15 cellular contexts compared by ENCODE assay signal in the genomic region with DNA sequence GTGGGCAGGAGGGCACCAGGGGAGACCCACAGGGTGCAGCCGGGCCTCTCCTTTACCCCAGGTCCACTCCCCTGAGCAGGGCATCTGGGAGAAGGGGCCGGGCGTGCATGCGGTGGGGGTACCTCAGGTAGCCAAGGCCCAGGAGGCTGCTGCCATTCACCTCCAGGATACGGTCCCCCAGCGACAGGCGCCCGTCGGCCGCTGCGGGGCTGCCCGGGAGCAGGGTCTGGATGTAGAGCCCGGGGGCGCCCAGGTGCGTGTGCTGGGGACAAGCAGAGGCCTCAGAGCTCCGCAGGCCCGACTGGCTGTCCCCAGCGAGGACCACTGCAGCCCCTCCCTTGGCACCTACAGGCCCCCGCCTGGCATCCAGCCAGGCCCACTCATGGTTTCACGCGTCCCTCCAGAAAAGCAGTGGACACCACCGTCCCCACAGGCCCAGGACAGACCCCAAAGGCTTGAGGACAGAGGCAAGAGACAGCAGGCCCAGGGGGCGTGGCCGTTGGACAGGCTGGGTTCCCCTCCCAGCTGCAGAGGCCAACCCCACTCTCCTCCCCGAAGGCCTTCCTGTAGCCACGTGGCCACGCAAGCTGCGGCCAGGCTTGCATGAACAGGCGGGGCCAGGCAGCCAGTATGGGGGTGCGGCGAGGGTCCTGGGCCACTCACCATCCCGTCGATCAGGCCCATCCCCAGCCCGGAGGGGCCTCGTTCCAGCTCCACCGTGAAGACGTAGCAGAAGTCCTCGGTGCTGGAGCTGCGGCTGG. TPM values are rescaled to one million over a fixed set of nuclear protein-coding genes. Genes with fewer than 3 reads are reported as not detected.
A peak's percentile ranks its signal among the peaks of the same experiment; 100 is the strongest.
DNase-seq lines count a peak whose midpoint lies in the region; ATAC-seq, FAIRE-seq and TF ChIP-seq lines count a peak whose summit lies in the region.
"Had no signal": no experiment of that assay in that cellular context is flagged by ENCODE, and none has a peak within 500 bp of the region (broad histone marks: within the 10 kb centered on the region; RNA-seq: fewer than 3 reads in every experiment).

No MANE protein-coding gene starts in this region.

- H3K9me3 ChIP-seq in BLaER1 (no peaks in the 10 kb centered on the region), HEK293 (ENCODE audit: control insufficient read depth, insufficient read depth, low read depth, low read length) (no peaks in the 10 kb centered on the region), H1 (ENCODE audit: insufficient read depth in 2 of 2, low read depth in 1 of 2, low read length in 1 of 2) (no peaks in the 10 kb centered on the region), small intestine (ENCODE audit: control insufficient read depth, low read depth) (no peaks in the 10 kb centered on the region)
- H3K9me3 ChIP-seq: HAP-1, SJSA1 had no signal

- H3K4me3 ChIP-seq in BLaER1 (peak overlapping the region; percentile 46; the same call in 1 of the 2 replicates), HEK293 (ENCODE audit: low read depth, low read length) (no peak overlapping the region), H1 (ENCODE audit: extremely low read depth in 1 of 4, insufficient read depth in 2 of 4, low read depth in 3 of 4, low read length in 4 of 4) (no peak overlapping the region), small intestine (ENCODE audit: low read depth in 1 of 2, low read length in 2 of 2) (no peak overlapping the region)
- H3K4me3 ChIP-seq: HAP-1, SJSA1 had no signal

- H3K4me2 ChIP-seq in BLaER1 = peak overlapping the region; percentile 94
- no peak overlapping the region for H3K4me2 ChIP-seq in H1 (ENCODE audit: insufficient read depth in 1 of 2, low read depth in 2 of 2, low read length in 2 of 2)

- H3K36me3 ChIP-seq in BLaER1 (peaks cover 50% of the 10 kb centered on the region), HEK293 (ENCODE audit: control insufficient read depth in 2 of 2, insufficient read depth in 1 of 2, low read length in 2 of 2) (no peaks in the 10 kb centered on the region), H1 (ENCODE audit: control insufficient read depth in 2 of 4, insufficient read depth in 4 of 4, low read length in 3 of 4) (no peaks in the 10 kb centered on the region), small intestine (ENCODE audit: control insufficient read depth in 2 of 2, insufficient read depth in 2 of 2, low read length in 2 of 2) (no peaks in the 10 kb centered on the region)
- H3K36me3 ChIP-seq: HAP-1, SJSA1 had no signal

- H3K4me1 ChIP-seq in BLaER1 = peaks cover 92% of the 10 kb centered on the region
- H3K4me1 ChIP-seq in HEK293 (ENCODE audit: control insufficient read depth, insufficient read depth, low read length) = no peaks in the 10 kb centered on the region; the same call in 1 of the 2 replicates
- H3K4me1 ChIP-seq in H1 (replicated peaks in 1 of 4; ENCODE audit: control insufficient read depth in 3 of 4, insufficient read depth in 4 of 4, low read length in 3 of 4) = peaks cover 0 to 7% (median 0%) of the 10 kb centered on the region in 4 experiments; a peak in 1 of 7 replicates
- H3K4me1 ChIP-seq in small intestine (ENCODE audit: control insufficient read depth in 2 of 2, insufficient read depth in 1 of 2, low read depth in 1 of 2, low read length in 1 of 2) = no peaks in the 10 kb centered on the region
- H3K4me1 ChIP-seq: HAP-1, SJSA1 had no signal

- TF ChIP-seq CTCF in HEK293 (tag by site-specific recombination; IDR thresholded peaks at IDR 0.05) = no peak
- TF ChIP-seq CTCF in H1 (IDR thresholded peaks at IDR 0.05; ENCODE audit: control extremely low read depth in 1 of 3, insufficient read depth in 1 of 3, low read depth in 1 of 3, low read length in 3 of 3) = no peak

- no peak overlapping the region for H3K56ac ChIP-seq in H1 (replicated peaks; ENCODE audit: insufficient read length, low read depth, low read length)

- no peak overlapping the region for H3K14ac ChIP-seq in H1 (ENCODE audit: insufficient read length)

- H3K79me1 ChIP-seq in H1 (ENCODE audit: low read depth, low read length) = no peaks in the 10 kb centered on the region

- no peak for FAIRE-seq in H1 (lab: Jason Lieb, UNC)
- no peak for FAIRE-seq in small intestine (lab: Jason Lieb, UNC)
- FAIRE-seq: bronchial epithelial cell had no signal

- no peak overlapping the region for H2AK5ac ChIP-seq in H1 (ENCODE audit: low read depth, low read length)

- DNase-seq in H1 (ENCODE audit: low read depth in 1 of 2, low spot score in 2 of 2) (no peak), left kidney (ENCODE audit: low read depth, low spot score) (peak; percentile 43), globus pallidus (ENCODE audit: low spot score) (no peak), small intestine (no peak), mesenteric fat pad (ENCODE audit: low spot score) (no peak), left lobe of liver (ENCODE audit: low spot score) (no peak)
- DNase-seq: activated CD4-positive, alpha-beta T cell treated with anti-CD3 and anti-CD28 coated beads, Interleukin-2, amount 50 U/mL, for 4 hours; activated T-cell treated with anti-CD3 and anti-CD28 coated beads, Interleukin-2, amount 50 U/mL, for 4 hours; T-helper 9 cell had no signal

- H4K20me1 ChIP-seq in BLaER1 = peaks cover 15% of the 10 kb centered on the region; the same call in 1 of the 2 replicates
- H4K20me1 ChIP-seq in H1 (replicated peaks in 1 of 2; ENCODE audit: control insufficient read depth in 1 of 2, insufficient read depth in 2 of 2, low read length in 2 of 2) = no peaks in the 10 kb centered on the region

- WGBS in H1 (ENCODE audit: extremely low coverage in 1 of 2, insufficient coverage in 1 of 2, insufficient read length in 1 of 2, insufficient replicate concordance in 2 of 2, low coverage in 1 of 2, low lambda C conversion rate in 2 of 2, missing lambda C conversion rate in 1 of 2), 2 experiments = 95% methylated on average over 25 of the region's 39 CpGs; no CpG with 5 or more reads in 1 of the 2 experiments
- 70 to 74% (median 74%) methylated on average over 32 to 39 of the region's 39 CpGs for WGBS in small intestine, 3 donors

- TF ChIP-seq POLR2A in H1 (IDR thresholded peaks at IDR 0.05; ENCODE audit: control extremely low read depth in 1 of 2, low read depth in 2 of 2, low read length in 2 of 2) = no peak

- no peak overlapping the region for H2BK12ac ChIP-seq in H1 (ENCODE audit: low read depth, low read length)

- peak overlapping the region; percentile 66 for H3K9ac ChIP-seq in BLaER1
- H3K9ac ChIP-seq in H1 (replicated peaks in 1 of 4; ENCODE audit: extremely low read depth in 1 of 4, low read depth in 3 of 4, low read length in 3 of 4) = no peak overlapping the region

- no peaks in the 10 kb centered on the region for H3K27me3 ChIP-seq in BLaER1
- no peaks in the 10 kb centered on the region for H3K27me3 ChIP-seq in H1 (replicated peaks in 1 of 4; ENCODE audit: control insufficient read depth in 3 of 4, extremely low read depth in 1 of 4, insufficient read depth in 3 of 4, low read length in 3 of 4)
- no peaks in the 10 kb centered on the region for H3K27me3 ChIP-seq in small intestine (ENCODE audit: control insufficient read depth in 2 of 2, insufficient read depth in 2 of 2, low read length in 2 of 2)
- H3K27me3 ChIP-seq: SJSA1 had no signal

- no peak overlapping the region for H2BK5ac ChIP-seq in H1 (ENCODE audit: low read depth, low read length)

- no peak for TF ChIP-seq EP300 in H1 (IDR thresholded peaks at IDR 0.05; ENCODE audit: borderline replicate concordance in 1 of 2, low read depth in 2 of 2, low read length in 2 of 2)

- H4K8ac ChIP-seq in H1 (ENCODE audit: extremely low read depth, insufficient read depth, low read length) = no peak overlapping the region; the same call in 1 of the 2 replicates

- H2AFZ ChIP-seq in H1 (ENCODE audit: low read length) = no peak overlapping the region

- H3K27ac ChIP-seq in BLaER1 (peak overlapping the region; percentile 75), HEK293 (ENCODE audit: extremely low read depth, low read depth, low read length) (no peak overlapping the region), H1 (ENCODE audit: low read depth, low read length) (no peak overlapping the region), small intestine (ENCODE audit: low read depth in 1 of 2, low read length in 1 of 2) (no peak overlapping the region)
- H3K27ac ChIP-seq: C4-2B, SJSA1 had no signal

- no peak overlapping the region for H3K23ac ChIP-seq in H1 (ENCODE audit: insufficient read length)

- no peak overlapping the region for H4K91ac ChIP-seq in H1 (replicated peaks; ENCODE audit: insufficient read length, low read length)

- TF ChIP-seq RAD21 in H1 (IDR thresholded peaks at IDR 0.05 in 1 of 2, conservative IDR thresholded peaks at IDR 0.05 in 1 of 2; ENCODE audit: low read depth in 2 of 2, low read length in 2 of 2) = no peak

- H3K18ac ChIP-seq in H1 (ENCODE audit: extremely low read depth, low read length) = no peak overlapping the region

- ATAC-seq in left lobe of liver = no peak
- ATAC-seq: activated T-cell treated with anti-CD3 and anti-CD28 coated beads, Interleukin-2, amount 50 U/mL, for 4 hours had no signal

- H3K79me2 ChIP-seq in H1 (ENCODE audit: control insufficient read depth in 1 of 2, insufficient read depth in 2 of 2, low read length in 2 of 2) = no peaks in the 10 kb centered on the region

- no peak overlapping the region for H2BK20ac ChIP-seq in H1 (ENCODE audit: low read length)

- no peak overlapping the region for H4K5ac ChIP-seq in H1 (ENCODE audit: insufficient read length, low read depth, low read length)

- H3K4ac ChIP-seq in H1 (replicated peaks; ENCODE audit: insufficient read length, low read depth, low read length) = no peak overlapping the region

- CTCF ChIA-PET in HEK293 (lab: Yijun Ruan, JAX) (interaction anchor here (0.6 to 2.5 kb wide), 5 partner anchors 7 to 527 kb away, joined by 3 to 25 read pairs (median 4); a partner anchor contains a TSS), H1 (lab: Charles Lee; ENCODE audit: partially characterized antibody) (interaction anchor here (0.6 to 8.0 kb wide), 16 partner anchors 8 to 349 kb away, joined by 3 to 65 read pairs (median 5); a partner anchor contains a TSS)

- no peak overlapping the region for H2BK15ac ChIP-seq in H1 (ENCODE audit: low read length)

- no peak overlapping the region for H2BK120ac ChIP-seq in H1 (replicated peaks; ENCODE audit: low read depth, low read length)

- POLR2A ChIA-PET in HEK293 (lab: Yijun Ruan, JAX) (interaction anchor here (1.7 kb wide), 1 partner anchor 24 kb away, joined by 7 read pairs; a partner anchor contains a TSS), H1 (lab: Charles Lee; ENCODE audit: partially characterized antibody) (interaction anchor here (0.7 to 1.0 kb wide), 3 partner anchors 10 to 18 kb away, joined by 3 to 4 read pairs (median 3); no protein-coding TSS in a partner anchor)

- H3K23me2 ChIP-seq in H1 (ENCODE audit: low read depth, low read length) = no peaks in the 10 kb centered on the region

RNA-seq across cellular contexts. Expression of a gene that starts 24.3 kb away (rescaled TPM):
- total RNA-seq in H1 (2021; fragmentation: NEBNext Ultra II Directional; extraction: Animal tissue kit (Norgen Biotek cat#: 25700)) = 21.9 and 24.7 TPM in 2 replicates
- 24.0 and 34.3 TPM in 2 replicates for polyA plus RNA-seq in H1 (2011; rRNA removed)
- polyA plus RNA-seq in H1 (2011; cell fraction: cytosol; rRNA removed) = 22.3 TPM
- 104 TPM for polyA plus RNA-seq in H1 (2011; cell fraction: nucleus; rRNA removed)
- 16.2 to 22.9 TPM (median 21.4 TPM) in 4 replicates for polyA plus RNA-seq in H1 (2012, experiment 1 of 2)
- 21.4 TPM for polyA plus RNA-seq in H1 (2012, experiment 2 of 2)
- 12.8 TPM for polyA plus RNA-seq in H1 (2013, experiment 1 of 2)
- 11.1 TPM for polyA plus RNA-seq in H1 (2013, experiment 2 of 2)
- polyA minus RNA-seq in H1 (2011; rRNA and poly(A)+ RNA removed) = 6.7 and 7.7 TPM in 2 replicates
- 13.6 TPM for polyA minus RNA-seq in H1 (2011; cell fraction: cytosol; rRNA and poly(A)+ RNA removed)
- polyA minus RNA-seq in H1 (2011; cell fraction: nucleus; rRNA and poly(A)+ RNA removed) = 32.2 TPM
- 100 to 1,000 TPM in 1 of 3 donors, 10 to 100 TPM in 2; 42.3 to 116 (median 86.1) TPM for polyA plus RNA-seq in small intestine
- total RNA-seq in mesenteric fat pad = 37.6 TPM
- total RNA-seq in left lobe of liver = 13.2 TPM
